Comparison of ENCODE assay signal across 28 cellular contexts in genomic region chr2:106628377-106628776, GRCh38.
"Had no signal": no experiment of that assay in that cellular context is flagged by ENCODE, and none has a peak within 500 bp of the region (broad histone marks: within the 10 kb centered on the region; RNA-seq: fewer than 3 reads in every experiment).

No MANE protein-coding gene starts in this region.

- H3K36me3 ChIP-seq: colonic mucosa, esophagus muscularis mucosa, esophagus squamous epithelium, gastrocnemius medialis, gastroesophageal sphincter, heart left ventricle, heart right ventricle had no signal

- H3K27ac ChIP-seq: colonic mucosa, coronary artery, dorsolateral prefrontal cortex, epithelial cell of prostate, esophagus muscularis mucosa, esophagus squamous epithelium, foreskin keratinocyte, gastrocnemius medialis, gastroesophageal sphincter, heart left ventricle, heart right ventricle had no signal

- ATAC-seq: effector memory CD8-positive, alpha-beta T cell; esophagus mucosa; foreskin keratinocyte; gastrocnemius medialis; gastroesophageal sphincter; heart left ventricle; heart right ventricle had no signal

- H3K4me3 ChIP-seq: colonic mucosa, coronary artery, dorsolateral prefrontal cortex, esophagus muscularis mucosa, esophagus squamous epithelium, gastrocnemius medialis, gastroesophageal sphincter, heart left ventricle, heart right ventricle had no signal

- H3K9me3 ChIP-seq: colonic mucosa, gastrocnemius medialis had no signal

- FAIRE-seq: colon, endometrium, endothelial cell of umbilical vein, frontal cortex had no signal

- H3K27me3 ChIP-seq: colonic mucosa, foreskin keratinocyte, gastrocnemius medialis had no signal

- DNase-seq: colonic mucosa; cortex of kidney; dermis blood vessel endothelial cell; dorsolateral prefrontal cortex; effector CD4-positive, alpha-beta T cell; effector CD8-positive, alpha-beta T cell; effector memory CD4-positive, alpha-beta T cell; effector memory CD8-positive, alpha-beta T cell; endodermal cell; erythroblast; esophagus squamous epithelium; foreskin fibroblast; foreskin keratinocyte; foreskin melanocyte; gastrocnemius medialis; glutamatergic neuron; head of caudate nucleus; heart left ventricle; heart right ventricle had no signal

- H3K4me1 ChIP-seq: colonic mucosa, esophagus muscularis mucosa, esophagus squamous epithelium, foreskin keratinocyte, gastrocnemius medialis, gastroesophageal sphincter, heart left ventricle, heart right ventricle had no signal
